Comparison of ENCODE assay signal across 7 cellular contexts in genomic region chr2:158457092-158457825, GRCh38.
A peak's percentile ranks its signal among the peaks of the same experiment; 100 is the strongest.
DNase-seq lines count a peak whose midpoint lies in the region; ATAC-seq lines count a peak whose summit lies in the region.

No MANE protein-coding gene starts in this region.

- DNase-seq in NCI-H146 (lab: John Stamatoyannopoulos, UW) (peak; percentile 69), cerebellar cortex (ENCODE audit: low spot score) (peak; percentile 55)
- DNase-seq in activated CD4-positive, CD25-positive, alpha-beta regulatory T cell (lab: John Stamatoyannopoulos, UW), result peak in 3 of 4 experiments; percentile 18 to 46 (median 38)
- DNase-seq in stimulated activated CD4-positive, alpha-beta T cell treated with anti-CD3 and anti-CD28 coated beads, Interleukin-1b, Interleukin-23, amount 100 ng/mL, for 1 hour (ENCODE audit: low read depth in 2 of 2), result peak; percentile 8 to 14

- ATAC-seq in GM18498 (IDR thresholded peaks at IDR 0.05; ENCODE audit: unreplicated experiment), result peak; percentile 40
- ATAC-seq in HG02678 (IDR thresholded peaks at IDR 0.05; ENCODE audit: unreplicated experiment), result peak; percentile 30

- peak overlapping the region; percentile 76 for H3K27ac ChIP-seq in layer of hippocampus (ENCODE audit: low read depth, low read length)

- no peaks in the 10 kb centered on the region for H3K27me3 ChIP-seq in layer of hippocampus (ENCODE audit: control insufficient read depth, insufficient read depth, low read length)

Comparison
In these comparisons a context has a peak if more than half of its experiments do, and no peak if none do; other contexts are left out.
1. Peak in every context shown above with its lines: DNase-seq, ATAC-seq and H3K27ac ChIP-seq.
2. DNase-seq: peak in every context shown above with its lines; median percentile 69 in NCI-H146; 55 in cerebellar cortex; 38 in activated CD4-positive, CD25-positive, alpha-beta regulatory T cell; 11 in stimulated activated CD4-positive, alpha-beta T cell treated with anti-CD3 and anti-CD28 coated beads, Interleukin-1b, Interleukin-23, amount 100 ng/mL, for 1 hour.